ENCODE assay signal across 1 cellular context in the genomic region with DNA sequence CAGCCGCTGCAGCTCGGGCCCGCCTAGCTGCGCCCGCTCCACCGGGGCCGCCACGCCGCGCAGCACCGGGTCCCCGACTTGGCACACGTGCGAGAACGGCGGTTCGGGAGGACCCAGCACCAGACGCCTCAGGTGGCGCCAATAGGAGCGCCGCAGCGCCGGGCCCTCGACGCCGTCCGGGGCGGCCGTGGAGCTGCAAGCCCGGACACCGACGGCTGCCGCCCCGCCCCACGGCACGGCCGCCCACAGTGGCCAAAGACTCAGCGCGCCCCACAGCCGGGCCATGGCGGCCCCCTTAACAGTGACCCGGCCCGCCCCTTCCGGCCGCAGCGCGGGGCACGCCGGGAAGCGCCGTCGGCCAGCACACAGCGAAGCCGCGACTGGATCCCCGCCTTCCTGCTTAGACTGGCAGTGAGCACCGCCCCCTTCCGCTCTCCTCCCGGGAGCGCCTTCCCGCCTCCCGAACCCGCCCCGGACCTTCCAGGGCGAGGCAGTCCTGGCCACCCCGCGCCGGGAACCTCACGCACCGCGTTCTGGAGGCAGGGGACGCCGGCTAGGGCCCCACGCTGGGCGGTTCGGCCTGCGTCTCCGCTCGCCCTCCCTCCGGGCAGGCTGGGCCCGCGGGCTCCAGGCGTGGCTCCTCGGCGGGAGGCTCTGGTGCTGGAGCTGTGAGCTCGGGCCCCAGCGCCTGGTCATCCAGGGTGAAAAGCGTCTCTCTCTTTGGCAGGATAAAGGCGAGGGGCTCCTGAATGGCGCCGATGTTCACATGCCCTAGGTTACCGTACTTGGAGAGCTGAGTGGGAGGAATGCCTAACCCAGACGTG.
TF ChIP-seq lines count a peak whose summit lies in the region.

A gene with protein sequence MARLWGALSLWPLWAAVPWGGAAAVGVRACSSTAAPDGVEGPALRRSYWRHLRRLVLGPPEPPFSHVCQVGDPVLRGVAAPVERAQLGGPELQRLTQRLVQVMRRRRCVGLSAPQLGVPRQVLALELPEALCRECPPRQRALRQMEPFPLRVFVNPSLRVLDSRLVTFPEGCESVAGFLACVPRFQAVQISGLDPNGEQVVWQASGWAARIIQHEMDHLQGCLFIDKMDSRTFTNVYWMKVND (minus strand): TSS at position 303 of the 824 bp plus-strand sequence. CDS start 18 bp downstream, at position 285.

TF ChIP-seq in A549, 52 proteins besides CTCF, POLR2A, EP300 and RAD21 (continued from another document):
- TF ChIP-seq, protein P1, sequence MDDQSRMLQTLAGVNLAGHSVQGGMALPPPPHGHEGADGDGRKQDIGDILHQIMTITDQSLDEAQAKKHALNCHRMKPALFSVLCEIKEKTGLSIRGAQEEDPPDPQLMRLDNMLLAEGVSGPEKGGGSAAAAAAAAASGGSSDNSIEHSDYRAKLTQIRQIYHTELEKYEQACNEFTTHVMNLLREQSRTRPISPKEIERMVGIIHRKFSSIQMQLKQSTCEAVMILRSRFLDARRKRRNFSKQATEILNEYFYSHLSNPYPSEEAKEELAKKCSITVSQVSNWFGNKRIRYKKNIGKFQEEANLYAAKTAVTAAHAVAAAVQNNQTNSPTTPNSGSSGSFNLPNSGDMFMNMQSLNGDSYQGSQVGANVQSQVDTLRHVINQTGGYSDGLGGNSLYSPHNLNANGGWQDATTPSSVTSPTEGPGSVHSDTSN (IDR thresholded peaks at IDR 0.05) = peak; percentile 85
- TF ChIP-seq JUN (IDR thresholded peaks at IDR 0.05) = peak; percentile 61 to 96; a peak in 4 of 5 replicates
- 0 out of 2 replicates have a peak, but pooled peaks have one; percentile 27 for TF ChIP-seq HOXB5 (CRISPR knock-in tag; IDR thresholded peaks at IDR 0.05)
- TF ChIP-seq ZFP36 (IDR thresholded peaks at IDR 0.05; ENCODE audit: borderline replicate concordance, partially characterized antibody) = no peak
- TF ChIP-seq JUNB (IDR thresholded peaks at IDR 0.05) = no peak
- TF ChIP-seq CBX2 (IDR thresholded peaks at IDR 0.05; ENCODE audit: borderline replicate concordance, low read depth) = no peak
- TF ChIP-seq SREBF2 (IDR thresholded peaks at IDR 0.05) = no peak
- no peak for TF ChIP-seq EHF (CRISPR knock-in tag; IDR thresholded peaks at IDR 0.05)
- no peak for TF ChIP-seq CBX8 (IDR thresholded peaks at IDR 0.05)
- no peak for TF ChIP-seq HOXA7 (CRISPR knock-in tag; IDR thresholded peaks at IDR 0.05)
- TF ChIP-seq POLR2AphosphoS2 (conservative IDR thresholded peaks at IDR 0.05; ENCODE audit: low read length) = 0 out of 2 replicates have a peak, but pooled peaks have one; percentile 53
- no peak for TF ChIP-seq CEBPB (IDR thresholded peaks at IDR 0.05)
- peak; percentile 23; the same call in 1 of the 2 replicates for TF ChIP-seq PHF8 (IDR thresholded peaks at IDR 0.05; ENCODE audit: borderline replicate concordance, low read depth)
- no peak for TF ChIP-seq MAZ (IDR thresholded peaks at IDR 0.05; ENCODE audit: borderline replicate concordance, low read depth, low read length)
- no peak; the same call in 1 of the 2 replicates for TF ChIP-seq KDM5A (IDR thresholded peaks at IDR 0.05)
- no peak for TF ChIP-seq ZC3H11A (IDR thresholded peaks at IDR 0.05)
- TF ChIP-seq, protein P2, sequence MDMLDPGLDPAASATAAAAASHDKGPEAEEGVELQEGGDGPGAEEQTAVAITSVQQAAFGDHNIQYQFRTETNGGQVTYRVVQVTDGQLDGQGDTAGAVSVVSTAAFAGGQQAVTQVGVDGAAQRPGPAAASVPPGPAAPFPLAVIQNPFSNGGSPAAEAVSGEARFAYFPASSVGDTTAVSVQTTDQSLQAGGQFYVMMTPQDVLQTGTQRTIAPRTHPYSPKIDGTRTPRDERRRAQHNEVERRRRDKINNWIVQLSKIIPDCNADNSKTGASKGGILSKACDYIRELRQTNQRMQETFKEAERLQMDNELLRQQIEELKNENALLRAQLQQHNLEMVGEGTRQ (IDR thresholded peaks at IDR 0.05) = no peak
- TF ChIP-seq SMC3 (IDR thresholded peaks at IDR 0.05) = no peak
- no peak for TF ChIP-seq FOXS1 (CRISPR knock-in tag; IDR thresholded peaks at IDR 0.05)
- TF ChIP-seq, protein P3, sequence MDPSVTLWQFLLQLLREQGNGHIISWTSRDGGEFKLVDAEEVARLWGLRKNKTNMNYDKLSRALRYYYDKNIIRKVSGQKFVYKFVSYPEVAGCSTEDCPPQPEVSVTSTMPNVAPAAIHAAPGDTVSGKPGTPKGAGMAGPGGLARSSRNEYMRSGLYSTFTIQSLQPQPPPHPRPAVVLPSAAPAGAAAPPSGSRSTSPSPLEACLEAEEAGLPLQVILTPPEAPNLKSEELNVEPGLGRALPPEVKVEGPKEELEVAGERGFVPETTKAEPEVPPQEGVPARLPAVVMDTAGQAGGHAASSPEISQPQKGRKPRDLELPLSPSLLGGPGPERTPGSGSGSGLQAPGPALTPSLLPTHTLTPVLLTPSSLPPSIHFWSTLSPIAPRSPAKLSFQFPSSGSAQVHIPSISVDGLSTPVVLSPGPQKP (IDR thresholded peaks at IDR 0.05; ENCODE audit: low read depth, low read length) = no peak
- TF ChIP-seq HEYL (CRISPR knock-in tag; IDR thresholded peaks at IDR 0.05) = no peak
- TF ChIP-seq, protein P4, sequence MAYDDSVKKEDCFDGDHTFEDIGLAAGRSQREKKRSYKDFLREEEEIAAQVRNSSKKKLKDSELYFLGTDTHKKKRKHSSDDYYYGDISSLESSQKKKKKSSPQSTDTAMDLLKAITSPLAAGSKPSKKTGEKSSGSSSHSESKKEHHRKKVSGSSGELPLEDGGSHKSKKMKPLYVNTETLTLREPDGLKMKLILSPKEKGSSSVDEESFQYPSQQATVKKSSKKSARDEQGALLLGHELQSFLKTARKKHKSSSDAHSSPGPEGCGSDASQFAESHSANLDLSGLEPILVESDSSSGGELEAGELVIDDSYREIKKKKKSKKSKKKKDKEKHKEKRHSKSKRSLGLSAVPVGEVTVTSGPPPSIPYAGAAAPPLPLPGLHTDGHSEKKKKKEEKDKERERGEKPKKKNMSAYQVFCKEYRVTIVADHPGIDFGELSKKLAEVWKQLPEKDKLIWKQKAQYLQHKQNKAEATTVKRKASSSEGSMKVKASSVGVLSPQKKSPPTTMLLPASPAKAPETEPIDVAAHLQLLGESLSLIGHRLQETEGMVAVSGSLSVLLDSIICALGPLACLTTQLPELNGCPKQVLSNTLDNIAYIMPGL (CRISPR knock-in tag; IDR thresholded peaks at IDR 0.05; ENCODE audit: borderline replicate concordance) = no peak
- TF ChIP-seq GATA3 (IDR thresholded peaks at IDR 0.05; ENCODE audit: borderline replicate concordance) = peak; percentile 62
- TF ChIP-seq MYC (IDR thresholded peaks at IDR 0.05; ENCODE audit: borderline replicate concordance, low read length) = 0 out of 2 replicates have a peak, but pooled peaks have one; percentile 32
- TF ChIP-seq HDAC2 (IDR thresholded peaks at IDR 0.05) = no peak
- no peak for TF ChIP-seq FOSB (CRISPR knock-in tag; IDR thresholded peaks at IDR 0.05)
- TF ChIP-seq BHLHE40 (IDR thresholded peaks at IDR 0.05; ENCODE audit: low read depth, low read length) = no peak
- TF ChIP-seq NFE2L2 (conservative IDR thresholded peaks at IDR 0.05; ENCODE audit: low read length) = no peak
- TF ChIP-seq RFX5 (IDR thresholded peaks at IDR 0.05) = 0 out of 2 replicates have a peak, but pooled peaks have one; percentile 21
- TF ChIP-seq ZSCAN20 (CRISPR knock-in tag; IDR thresholded peaks at IDR 0.05) = no peak
- no peak for TF ChIP-seq NR3C1 (IDR thresholded peaks at IDR 0.05)
- no peak for TF ChIP-seq RCOR1 (IDR thresholded peaks at IDR 0.05; ENCODE audit: low read depth, low read length)
- TF ChIP-seq, protein P5, sequence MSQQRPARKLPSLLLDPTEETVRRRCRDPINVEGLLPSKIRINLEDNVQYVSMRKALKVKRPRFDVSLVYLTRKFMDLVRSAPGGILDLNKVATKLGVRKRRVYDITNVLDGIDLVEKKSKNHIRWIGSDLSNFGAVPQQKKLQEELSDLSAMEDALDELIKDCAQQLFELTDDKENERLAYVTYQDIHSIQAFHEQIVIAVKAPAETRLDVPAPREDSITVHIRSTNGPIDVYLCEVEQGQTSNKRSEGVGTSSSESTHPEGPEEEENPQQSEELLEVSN (IDR thresholded peaks at IDR 0.05; ENCODE audit: borderline replicate concordance, low read depth) = peak; percentile 93
- no peak for TF ChIP-seq CHD4 (IDR thresholded peaks at IDR 0.05; ENCODE audit: borderline replicate concordance)
- peak; percentile 69; the same call in 1 of the 2 replicates for TF ChIP-seq NPAS2 (CRISPR knock-in tag; IDR thresholded peaks at IDR 0.05; ENCODE audit: borderline replicate concordance)
- no peak for TF ChIP-seq ZNF302 (CRISPR knock-in tag; IDR thresholded peaks at IDR 0.05)
- TF ChIP-seq, protein P6, sequence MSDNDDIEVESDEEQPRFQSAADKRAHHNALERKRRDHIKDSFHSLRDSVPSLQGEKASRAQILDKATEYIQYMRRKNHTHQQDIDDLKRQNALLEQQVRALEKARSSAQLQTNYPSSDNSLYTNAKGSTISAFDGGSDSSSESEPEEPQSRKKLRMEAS (IDR thresholded peaks at IDR 0.05) = peak; percentile 85
